1 cellular context compared by ENCODE assay signal in the genomic region with DNA sequence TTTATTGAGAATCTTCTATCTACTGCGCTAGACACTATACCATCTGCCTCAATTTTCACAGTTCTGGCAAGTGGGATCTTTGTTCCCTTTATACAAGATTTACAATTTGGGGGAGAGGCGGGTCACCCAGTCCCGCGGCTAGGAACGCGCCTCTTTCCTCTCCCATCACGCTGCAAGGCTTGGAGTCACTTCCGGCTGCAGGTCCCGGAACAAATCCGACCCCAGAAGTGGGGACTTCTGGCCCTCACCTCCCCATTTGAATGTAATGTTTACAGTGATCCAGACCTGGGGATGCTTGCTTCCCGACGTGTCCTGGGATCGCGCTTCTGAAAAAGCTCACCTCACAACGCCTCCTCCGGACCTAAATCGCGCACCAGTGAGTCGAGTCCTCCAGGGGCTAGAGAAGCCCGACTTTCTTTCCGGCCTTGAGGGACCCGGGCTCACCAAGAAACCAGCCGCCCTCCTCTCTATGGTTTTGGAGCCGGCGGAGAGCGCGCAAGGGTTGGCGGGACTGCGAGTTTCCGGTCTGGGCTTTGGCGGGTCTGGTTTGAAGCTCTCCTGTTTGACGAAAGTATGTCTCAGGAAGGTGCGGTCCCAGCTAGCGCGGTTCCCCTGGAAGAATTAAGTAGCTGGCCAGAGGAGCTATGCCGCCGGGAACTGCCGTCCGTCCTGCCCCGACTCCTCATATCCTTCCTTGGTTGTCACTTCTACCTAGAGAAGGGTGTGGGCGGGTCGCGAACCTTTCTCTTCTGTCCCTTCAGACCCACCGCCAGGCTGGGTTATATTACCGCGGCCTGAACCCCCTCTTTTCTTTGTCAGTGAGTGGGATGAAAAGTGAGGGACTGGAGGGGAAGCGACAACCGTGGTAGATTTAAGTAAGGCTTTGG.
TF ChIP-seq lines count a peak whose summit lies in the region.

TSS of gene METTL18 (minus strand) at position 378 of the 887 bp plus-strand sequence. CDS start 1,212 bp downstream, outside the sequence.

TF ChIP-seq in HepG2, 621 proteins besides CTCF, POLR2A, EP300 and RAD21 (continues in another document):
- TF ChIP-seq ZBTB40 (IDR thresholded peaks at IDR 0.05) (0 out of 2 replicates have a peak, but pooled peaks have one; percentile 25), ZBTB40 (CRISPR knock-in tag; IDR thresholded peaks at IDR 0.05) (peak; percentile 58), SALL1 (CRISPR knock-in tag; IDR thresholded peaks at IDR 0.05) (peak; percentile 81), YY1 (IDR thresholded peaks at IDR 0.05; ENCODE audit: insufficient read depth, insufficient replicate concordance, low read depth, low read length) (peak; percentile 77), ERF (CRISPR knock-in tag; IDR thresholded peaks at IDR 0.05) (peak; percentile 92), TFAP4 (IDR thresholded peaks at IDR 0.05; ENCODE audit: borderline replicate concordance, low read depth) (peak; percentile 17; the same call in 1 of the 2 replicates), ZNF121 (CRISPR knock-in tag; IDR thresholded peaks at IDR 0.05) (peak; percentile 72), ZNF557 (CRISPR knock-in tag; IDR thresholded peaks at IDR 0.05) (0 out of 2 replicates have a peak, but pooled peaks have one; percentile 37), NRL (CRISPR knock-in tag; IDR thresholded peaks at IDR 0.05; ENCODE audit: borderline replicate concordance) (peak; percentile 41; the same call in 1 of the 2 replicates), ZMAT5 (CRISPR knock-in tag; IDR thresholded peaks at IDR 0.05; ENCODE audit: borderline replicate concordance, low read depth) (no peak), ZFP91 (CRISPR knock-in tag; IDR thresholded peaks at IDR 0.05; ENCODE audit: borderline replicate concordance) (peak; percentile 89), SIX1 (CRISPR knock-in tag; IDR thresholded peaks at IDR 0.05; ENCODE audit: borderline replicate concordance) (peak; percentile 39; the same call in 1 of the 2 replicates), XRCC5 (optimal IDR thresholded peaks at IDR 0.05; ENCODE audit: low read length) (peak; percentile 85), ISL2 (CRISPR knock-in tag; IDR thresholded peaks at IDR 0.05) (0 out of 2 replicates have a peak, but pooled peaks have one; percentile 22), ZNF350 (CRISPR knock-in tag; IDR thresholded peaks at IDR 0.05; ENCODE audit: borderline replicate concordance, low read depth) (peak; percentile 86), ZNF331 (CRISPR knock-in tag; IDR thresholded peaks at IDR 0.05) (0 out of 2 replicates have a peak, but pooled peaks have one; percentile 57), ZFP36L1 (CRISPR knock-in tag; IDR thresholded peaks at IDR 0.05) (0 out of 2 replicates have a peak, but pooled peaks have one; percentile 50), E2F1 (CRISPR knock-in tag; IDR thresholded peaks at IDR 0.05) (peak; percentile 92), ZNF768 (CRISPR knock-in tag; IDR thresholded peaks at IDR 0.05) (peak; percentile 30; the same call in 1 of the 2 replicates), ZNF543 (CRISPR knock-in tag; IDR thresholded peaks at IDR 0.05) (peak; percentile 74; the same call in 1 of the 2 replicates), PHF8 (CRISPR knock-in tag; IDR thresholded peaks at IDR 0.05) (peak; percentile 84), ZNF276 (CRISPR knock-in tag; IDR thresholded peaks at IDR 0.05; ENCODE audit: low read depth) (0 out of 2 replicates have a peak, but pooled peaks have one; percentile 42), KDM2A (CRISPR knock-in tag; IDR thresholded peaks at IDR 0.05; ENCODE audit: borderline replicate concordance, low read depth) (peak; percentile 92), ZBTB42 (CRISPR knock-in tag; IDR thresholded peaks at IDR 0.05) (0 out of 2 replicates have a peak, but pooled peaks have one; percentile 45), ZNF282 (IDR thresholded peaks at IDR 0.05; ENCODE audit: partially characterized antibody) (no peak), ZBTB10 (CRISPR knock-in tag; IDR thresholded peaks at IDR 0.05; ENCODE audit: borderline replicate concordance) (peak; percentile 41; the same call in 1 of the 2 replicates), ZNF724P (CRISPR knock-in tag; IDR thresholded peaks at IDR 0.05; ENCODE audit: borderline replicate concordance) (peak; percentile 82; the same call in 1 of the 2 replicates), YEATS2 (CRISPR knock-in tag; IDR thresholded peaks at IDR 0.05; ENCODE audit: borderline replicate concordance) (peak; percentile 96), KLF11 (CRISPR knock-in tag; IDR thresholded peaks at IDR 0.05) (peak; percentile 70; the same call in 1 of the 2 replicates), PHB2 (IDR thresholded peaks at IDR 0.05; ENCODE audit: partially characterized antibody) (no peak)
- TF ChIP-seq, protein P1, sequence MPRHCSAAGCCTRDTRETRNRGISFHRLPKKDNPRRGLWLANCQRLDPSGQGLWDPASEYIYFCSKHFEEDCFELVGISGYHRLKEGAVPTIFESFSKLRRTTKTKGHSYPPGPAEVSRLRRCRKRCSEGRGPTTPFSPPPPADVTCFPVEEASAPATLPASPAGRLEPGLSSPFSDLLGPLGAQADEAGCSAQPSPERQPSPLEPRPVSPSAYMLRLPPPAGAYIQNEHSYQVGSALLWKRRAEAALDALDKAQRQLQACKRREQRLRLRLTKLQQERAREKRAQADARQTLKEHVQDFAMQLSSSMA (CRISPR knock-in tag; IDR thresholded peaks at IDR 0.05), result no peak
- TF ChIP-seq, protein P2, sequence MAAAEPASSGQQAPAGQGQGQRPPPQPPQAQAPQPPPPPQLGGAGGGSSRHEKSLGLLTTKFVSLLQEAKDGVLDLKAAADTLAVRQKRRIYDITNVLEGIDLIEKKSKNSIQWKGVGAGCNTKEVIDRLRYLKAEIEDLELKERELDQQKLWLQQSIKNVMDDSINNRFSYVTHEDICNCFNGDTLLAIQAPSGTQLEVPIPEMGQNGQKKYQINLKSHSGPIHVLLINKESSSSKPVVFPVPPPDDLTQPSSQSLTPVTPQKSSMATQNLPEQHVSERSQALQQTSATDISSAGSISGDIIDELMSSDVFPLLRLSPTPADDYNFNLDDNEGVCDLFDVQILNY (CRISPR knock-in tag; conservative IDR thresholded peaks at IDR 0.05), result peak; percentile 77
